Comparison of ENCODE assay signal across 1 cellular context in genomic region chr6:113651120-113651519, GRCh38.
TF ChIP-seq lines count a peak whose summit lies in the region.

No MANE protein-coding gene starts in this region.

TF ChIP-seq in HepG2, 621 proteins besides CTCF, POLR2A, EP300 and RAD21 (continued from another document):
- TF ChIP-seq ZNF687 (CRISPR knock-in tag; IDR thresholded peaks at IDR 0.05) (0 out of 2 replicates have a peak, but pooled peaks have one; percentile 10), TOPORS (CRISPR knock-in tag; IDR thresholded peaks at IDR 0.05) (no peak)
TF ChIP-seq in HepG2: peak in this region for 1.
